In the genomic region with DNA sequence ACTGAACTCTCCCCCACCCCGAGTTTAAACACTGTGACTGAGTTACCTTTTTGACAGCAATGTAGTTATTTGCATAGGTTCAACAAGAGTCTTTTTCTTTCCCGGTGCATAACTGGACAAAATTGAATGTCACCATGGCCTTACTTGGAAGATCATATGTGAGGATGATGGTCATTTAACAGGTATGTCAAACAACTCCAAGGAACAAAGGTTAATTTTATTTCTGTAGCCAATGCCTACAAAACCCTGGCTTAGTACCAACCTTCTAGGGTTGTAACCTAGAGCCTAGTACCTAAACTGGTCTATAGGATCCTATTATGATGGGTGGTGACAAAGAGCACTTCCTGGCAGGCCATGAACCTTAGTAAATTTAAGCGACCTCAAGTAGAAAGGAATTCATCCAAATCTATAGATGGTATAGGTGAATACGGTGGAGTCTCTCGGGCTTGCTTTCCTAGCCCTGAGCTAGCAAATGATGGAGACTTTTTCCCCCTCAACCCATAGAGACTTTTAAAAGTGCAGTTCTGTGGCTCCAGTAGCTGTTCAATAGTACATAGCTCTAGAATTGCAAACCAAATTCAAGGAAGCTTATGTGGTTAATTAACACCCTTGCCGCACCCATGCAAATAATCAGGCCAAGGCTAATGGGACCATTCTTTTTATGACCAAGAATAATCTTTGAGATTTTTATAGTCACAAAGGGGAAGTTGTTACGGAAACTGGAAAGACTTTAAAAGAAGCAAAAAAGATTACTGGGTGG, we compare ENCODE assay signal across 12 cellular contexts.
A peak's percentile ranks its signal among the peaks of the same experiment; 100 is the strongest.
DNase-seq lines count a peak whose midpoint lies in the region; ATAC-seq and TF ChIP-seq lines count a peak whose summit lies in the region.
"Had no signal": no experiment of that assay in that cellular context is flagged by ENCODE, and none has a peak within 500 bp of the region (broad histone marks: within the 10 kb centered on the region; RNA-seq: fewer than 3 reads in every experiment).

No MANE protein-coding gene starts in this region.

- H3K27me3 ChIP-seq in CD4-positive, alpha-beta T cell (ENCODE audit: control insufficient read depth, insufficient read depth, low read length) = no peaks in the 10 kb centered on the region
- H3K27me3 ChIP-seq in right atrium auricular region (no peaks in the 10 kb centered on the region), H7 (ENCODE audit: control insufficient read depth, insufficient read depth, low read length) (no peaks in the 10 kb centered on the region), MG63 (no peaks in the 10 kb centered on the region)

- H3K27ac ChIP-seq in CD4-positive, alpha-beta T cell (ENCODE audit: low read depth, low read length) = no peak overlapping the region
- no peak overlapping the region for H3K27ac ChIP-seq in right atrium auricular region
- H3K27ac ChIP-seq: coronary artery had no signal

- CTCF ChIA-PET in CD4-positive, alpha-beta T cell (lab: Charles Lee) = interaction anchor here (0.7 kb wide), 1 partner anchor 123 kb away, joined by 4 read pairs; no protein-coding TSS in a partner anchor

- peak overlapping the region; percentile 88 for H3K27ac Mint-ChIP-seq in CD4-positive, alpha-beta T cell
- H3K27ac Mint-ChIP-seq in T-helper 17 cell = peak overlapping the region; percentile 67

- no peak overlapping the region for H3K4me3 ChIP-seq in right atrium auricular region
- no peak overlapping the region for H3K4me3 ChIP-seq in H7 (ENCODE audit: insufficient read depth, low read depth, low read length)
- H3K4me3 ChIP-seq in MG63 = no peak overlapping the region
- H3K4me3 ChIP-seq: coronary artery, K562 had no signal

- DNase-seq in CD4-positive, alpha-beta T cell = no peak
- DNase-seq in T-helper 17 cell = no peak
- DNase-seq in right atrium auricular region (ENCODE audit: low spot score) = no peak
- DNase-seq in KBM-7 = no peak
- DNase-seq in H7 = no peak
- DNase-seq in MG63 = no peak
- DNase-seq: activated T-cell treated with anti-CD3 and anti-CD28 coated beads, Interleukin-2, amount 50 U/mL, for 4 hours; NCI-H748 treated with DMSO at 0.1 percent for 48 hours had no signal

- POLR2A ChIA-PET in CD4-positive, alpha-beta T cell (lab: Charles Lee) = interaction anchor here (0.7 to 2.1 kb wide), 5 partner anchors 21 to 452 kb away, joined by 3 to 10 read pairs (median 4); a partner anchor contains a TSS

- H3K27me3 Mint-ChIP-seq in CD4-positive, alpha-beta T cell = no peaks in the 10 kb centered on the region
- H3K27me3 Mint-ChIP-seq in T-helper 17 cell = no peaks in the 10 kb centered on the region

- no peak for TF ChIP-seq CTCF in CD4-positive, alpha-beta T cell (IDR thresholded peaks at IDR 0.05)
- TF ChIP-seq CTCF in right atrium auricular region (IDR thresholded peaks at IDR 0.05) = no peak

- in situ Hi-C loops in KBM-7 (cut with MboI; ENCODE audit: low pct_unique_long_range_greater_than_20kb, low sequenced_read_pairs) = no loop called here

- no peaks in the 10 kb centered on the region for H3K9me3 Mint-ChIP-seq in CD4-positive, alpha-beta T cell
- H3K9me3 Mint-ChIP-seq: activated T-cell treated with anti-CD3 and anti-CD28 coated beads, Interleukin-2, amount 50 U/mL, for 4 hours had no signal

- H3K4me1 ChIP-seq in right atrium auricular region = no peaks in the 10 kb centered on the region

- ATAC-seq in CD4-positive, alpha-beta T cell (ENCODE audit: poor library complexity) = no peak
- ATAC-seq in GM19328 (IDR thresholded peaks at IDR 0.05; ENCODE audit: unreplicated experiment) = peak; percentile 47
- peak; percentile 67 for ATAC-seq in HG02885 (IDR thresholded peaks at IDR 0.05; ENCODE audit: poor library complexity, unreplicated experiment)
- no peak for ATAC-seq in T-helper 17 cell
- ATAC-seq: activated T-cell treated with anti-CD3 and anti-CD28 coated beads, Interleukin-2, amount 50 U/mL, for 4 hours; K562 had no signal

- no peak overlapping the region for H3K4me3 Mint-ChIP-seq in CD4-positive, alpha-beta T cell
- H3K4me3 Mint-ChIP-seq in T-helper 17 cell = no peak overlapping the region
- H3K4me3 Mint-ChIP-seq: activated T-cell treated with anti-CD3 and anti-CD28 coated beads, Interleukin-2, amount 50 U/mL, for 4 hours had no signal

- H3K36me3 ChIP-seq in right atrium auricular region (no peaks in the 10 kb centered on the region), H7 (replicated peaks; ENCODE audit: control insufficient read depth, insufficient read depth, low read length) (no peaks in the 10 kb centered on the region), MG63 (0 out of 2 replicates have a peak, but pooled peaks cover under 1% of the 10 kb centered on the region)

- H3K36me3 Mint-ChIP-seq in CD4-positive, alpha-beta T cell (ENCODE audit: low read depth) = peaks cover 24% of the 10 kb centered on the region
- H3K36me3 Mint-ChIP-seq in T-helper 17 cell (ENCODE audit: low read depth) = no peaks in the 10 kb centered on the region

- H3K4me1 Mint-ChIP-seq in CD4-positive, alpha-beta T cell (ENCODE audit: low read depth) = peaks cover 77% of the 10 kb centered on the region
- peaks cover 38% of the 10 kb centered on the region for H3K4me1 Mint-ChIP-seq in T-helper 17 cell

- no peaks in the 10 kb centered on the region for H3K9me3 ChIP-seq in CD4-positive, alpha-beta T cell (ENCODE audit: control insufficient read depth, low read length)
- H3K9me3 ChIP-seq in T-helper 17 cell (ENCODE audit: control insufficient read depth, low read length, poor library complexity, severe bottlenecking) (no peaks in the 10 kb centered on the region), right atrium auricular region (no peaks in the 10 kb centered on the region), MG63 (no peaks in the 10 kb centered on the region)

- intact Hi-C loops in CD4-positive, alpha-beta T cell (cut with DNase I, micrococcal nuclease) = no loop called here

Comparison
In these comparisons a context has a peak if more than half of its experiments do, and no peak if none do; other contexts are left out.
1. ATAC-seq: peak in GM19328 (single experiment) and HG02885 (single experiment); none in CD4-positive, alpha-beta T cell (single experiment) and T-helper 17 cell (single experiment).